Comparison of ENCODE assay signal across 2 cellular contexts in genomic region chr12:53675701-53676607, GRCh38.
TF ChIP-seq lines count a peak whose summit lies in the region.

TSS of gene ATP5MC2 (minus strand) at chr12:53676083. CDS start at chr12:53672614, 3,469 bp downstream.

TF ChIP-seq in A549, 52 proteins besides CTCF, POLR2A, EP300 and RAD21 (continued from another document):
- TF ChIP-seq REST (IDR thresholded peaks at IDR 0.05) (no peak), NFE2L2 (conservative IDR thresholded peaks at IDR 0.05; ENCODE audit: low read length) (no peak), CHD2 (IDR thresholded peaks at IDR 0.05; ENCODE audit: low read length, partially characterized antibody) (peak; percentile 48), HDAC2 (IDR thresholded peaks at IDR 0.05) (no peak), NR3C1 (IDR thresholded peaks at IDR 0.05) (no peak), MAX (IDR thresholded peaks at IDR 0.05) (peak; percentile 98), ZNF302 (CRISPR knock-in tag; IDR thresholded peaks at IDR 0.05) (0 out of 2 replicates have a peak, but pooled peaks have one; percentile 64), NPAS2 (CRISPR knock-in tag; IDR thresholded peaks at IDR 0.05; ENCODE audit: borderline replicate concordance) (no peak), ATOH8 (CRISPR knock-in tag; IDR thresholded peaks at IDR 0.05; ENCODE audit: low read depth) (peak; percentile 89), ZFP36 (IDR thresholded peaks at IDR 0.05; ENCODE audit: borderline replicate concordance, partially characterized antibody) (no peak), CBX2 (IDR thresholded peaks at IDR 0.05; ENCODE audit: borderline replicate concordance, low read depth) (no peak), FOSL2 (IDR thresholded peaks at IDR 0.05) (no peak), FOSL2 (CRISPR knock-in tag; IDR thresholded peaks at IDR 0.05) (peak; percentile 27), ZSCAN20 (CRISPR knock-in tag; IDR thresholded peaks at IDR 0.05) (peak; percentile 77; the same call in 1 of the 2 replicates), KDM1A (IDR thresholded peaks at IDR 0.05; ENCODE audit: low read depth) (no peak), RARB (CRISPR knock-in tag; IDR thresholded peaks at IDR 0.05) (no peak), EHF (CRISPR knock-in tag; IDR thresholded peaks at IDR 0.05) (peak; percentile 95), FOSB (CRISPR knock-in tag; IDR thresholded peaks at IDR 0.05) (peak; percentile 73)

TF ChIP-seq in K562, 482 proteins besides CTCF, POLR2A, EP300 and RAD21 (continued from another document and continues in another):
- TF ChIP-seq ZBTB9 (CRISPR knock-in tag; IDR thresholded peaks at IDR 0.05) (peak; percentile 94), THAP12 (CRISPR knock-in tag; IDR thresholded peaks at IDR 0.05) (peak; percentile 94), HLTF (IDR thresholded peaks at IDR 0.05) (peak; percentile 60; the same call in 1 of the 2 replicates), CREBBP (IDR thresholded peaks at IDR 0.05; ENCODE audit: low read depth, low read length) (no peak), HDAC6 (IDR thresholded peaks at IDR 0.05; ENCODE audit: low read depth, low read length) (0 out of 2 replicates have a peak, but pooled peaks have one; percentile 41), ZNF583 (CRISPR knock-in tag; IDR thresholded peaks at IDR 0.05) (peak; percentile 80; the same call in 1 of the 2 replicates), BACH1 (tag; IDR thresholded peaks at IDR 0.05) (no peak), MBD2 (IDR thresholded peaks at IDR 0.05; ENCODE audit: borderline replicate concordance, low read depth) (peak; percentile 60; the same call in 1 of the 2 replicates), TSC22D4 (tag; IDR thresholded peaks at IDR 0.05) (no peak), CCNT2 (IDR thresholded peaks at IDR 0.05; ENCODE audit: borderline replicate concordance, extremely low read depth, insufficient read length, low read depth, low read length) (peak; percentile 55), CREB3L1 (IDR thresholded peaks at IDR 0.05; ENCODE audit: borderline replicate concordance, low read depth) (peak; percentile 90), AFF4 (CRISPR knock-in tag; IDR thresholded peaks at IDR 0.05) (no peak), NCOA2 (IDR thresholded peaks at IDR 0.05; ENCODE audit: partially characterized antibody in 2 of 2) (no peak), ZNF445 (CRISPR knock-in tag; IDR thresholded peaks at IDR 0.05; ENCODE audit: low read depth) (no peak), ELF2 (CRISPR knock-in tag; IDR thresholded peaks at IDR 0.05) (no peak), SETDB1 (IDR thresholded peaks at IDR 0.05; ENCODE audit: low read length) (no peak), SMARCA4 (IDR thresholded peaks at IDR 0.05) (no peak), NCOA4 (IDR thresholded peaks at IDR 0.05; ENCODE audit: partially characterized antibody) (no peak), BRCA1 (IDR thresholded peaks at IDR 0.05) (no peak), BRCA1 (CRISPR knock-in tag; IDR thresholded peaks at IDR 0.05) (no peak), EWSR1 (IDR thresholded peaks at IDR 0.05; ENCODE audit: borderline replicate concordance, low read depth, partially characterized antibody) (no peak), HES1 (IDR thresholded peaks at IDR 0.05; ENCODE audit: low read depth) (no peak), HDAC8 (tag; IDR thresholded peaks at IDR 0.05) (0 out of 2 replicates have a peak, but pooled peaks have one; percentile 39), ETV1 (tag; conservative IDR thresholded peaks at IDR 0.05; ENCODE audit: low read depth) (peak; percentile 99), SMARCA5 (IDR thresholded peaks at IDR 0.05) (peak; percentile 89), NFE2 (IDR thresholded peaks at IDR 0.05; ENCODE audit: low read depth) (no peak), ZNF695 (CRISPR knock-in tag; IDR thresholded peaks at IDR 0.05) (no peak), SNIP1 (IDR thresholded peaks at IDR 0.05; ENCODE audit: low read depth) (peak; percentile 91), ZNF785 (CRISPR knock-in tag; IDR thresholded peaks at IDR 0.05) (no peak), MAFG (tag; conservative IDR thresholded peaks at IDR 0.05) (peak; percentile 17; the same call in 1 of the 2 replicates), HMBOX1 (IDR thresholded peaks at IDR 0.05) (peak; percentile 68), MNT (conservative IDR thresholded peaks at IDR 0.05) (peak; percentile 76 to 87), ZNF23 (CRISPR knock-in tag; IDR thresholded peaks at IDR 0.05) (no peak), KLF13 (tag; IDR thresholded peaks at IDR 0.05; ENCODE audit: borderline replicate concordance, low read depth) (peak; percentile 92), ZNF644 (tag; IDR thresholded peaks at IDR 0.05; ENCODE audit: low read depth) (no peak), ARID3B (CRISPR knock-in tag; IDR thresholded peaks at IDR 0.05; ENCODE audit: borderline replicate concordance) (0 out of 2 replicates have a peak, but pooled peaks have one; percentile 27), ATF2 (CRISPR knock-in tag; IDR thresholded peaks at IDR 0.05) (0 out of 2 replicates have a peak, but pooled peaks have one; percentile 79), ZKSCAN1 (IDR thresholded peaks at IDR 0.05; ENCODE audit: low read depth, low read length) (0 out of 2 replicates have a peak, but pooled peaks have one; percentile 22)
